24 cellular contexts compared by ENCODE assay signal in genomic region chr4:183211533-183211932, GRCh38.
A peak's percentile ranks its signal among the peaks of the same experiment; 100 is the strongest.
DNase-seq lines count a peak whose midpoint lies in the region; ATAC-seq and TF ChIP-seq lines count a peak whose summit lies in the region.
"Had no signal": no experiment of that assay in that cellular context is flagged by ENCODE, and none has a peak within 500 bp of the region (broad histone marks: within the 10 kb centered on the region; RNA-seq: fewer than 3 reads in every experiment).

No MANE protein-coding gene starts in this region.

- no peak overlapping the region for H4K91ac ChIP-seq in H9 (ENCODE audit: insufficient read length, low read depth, low read length)

- no peaks in the 10 kb centered on the region for H3K79me1 ChIP-seq in H9 (ENCODE audit: insufficient read depth, low read depth, low read length, poor library complexity, severe bottlenecking)

- H3K4me1 Mint-ChIP-seq in H9 (peaks cover 12 to 15% of the 10 kb centered on the region in 2 experiments), WTC11 (peaks cover 27% of the 10 kb centered on the region), neural crest cell (peaks cover 4% of the 10 kb centered on the region)
- H3K4me1 Mint-ChIP-seq: CD8-positive, alpha-beta memory T cell had no signal

- POLR2A ChIA-PET in WTC11 (lab: Charles Lee), result no interaction called here

- no peak overlapping the region for H4K8ac ChIP-seq in H9 (replicated peaks; ENCODE audit: insufficient read length, low read depth, low read length)

- no peak overlapping the region for H3K14ac ChIP-seq in H9 (ENCODE audit: insufficient read depth, low read length)

- no peaks in the 10 kb centered on the region for H3K9me3 ChIP-seq in H9 (ENCODE audit: control insufficient read depth, low read depth, low read length)
- H3K9me3 ChIP-seq: A549, BE2C, HAP-1 had no signal

- ATAC-seq in WTC11 (no peak), left colon (no peak), HG03196 (IDR thresholded peaks at IDR 0.05; ENCODE audit: unreplicated experiment) (no peak), GM21381 (IDR thresholded peaks at IDR 0.05; ENCODE audit: unreplicated experiment) (no peak)
- ATAC-seq: A549, GM12878 had no signal

- no peak overlapping the region for H2BK5ac ChIP-seq in H9 (ENCODE audit: insufficient read length, low read length)

- intact Hi-C loops in left colon (cut with DNase I, micrococcal nuclease), result no loop called here

- H3K23ac ChIP-seq in H9 (ENCODE audit: insufficient read length, low read depth, low read length), result no peak overlapping the region

- H3K18ac ChIP-seq in H9 (ENCODE audit: insufficient read length, low read depth, low read length), result no peak overlapping the region

- H3T11ph ChIP-seq in H9 (ENCODE audit: low read length), result no peak overlapping the region

- no peak overlapping the region for H3K4me2 ChIP-seq in H9 (ENCODE audit: insufficient read depth, insufficient read length, low read length)
- H3K4me2 ChIP-seq: A549; BLaER1 treated with 17β-estradiol and CSF1 and Interleukin-3, amounts not matched to agents 10 nM and 100 nM had no signal

- no peak overlapping the region for H2BK20ac ChIP-seq in H9 (ENCODE audit: low read depth, low read length, poor library complexity, severe bottlenecking)

- H2AK5ac ChIP-seq in H9 (ENCODE audit: insufficient read length, low read length), result no peak overlapping the region

- no peak overlapping the region for H3K9ac ChIP-seq in H9 (ENCODE audit: extremely low read depth, insufficient read length, low read length)
- H3K9ac ChIP-seq: BLaER1 treated with 17β-estradiol and CSF1 and Interleukin-3, amounts not matched to agents 10 nM and 100 nM; GM23248 had no signal

- H3K4ac ChIP-seq in H9 (ENCODE audit: low read depth, low read length), result no peak overlapping the region

- H3K27ac Mint-ChIP-seq in H9 (peak overlapping the region in 2 of 3 experiments; percentile 68 to 75; a peak in 3 of 7 replicates), WTC11 (peak overlapping the region; percentile 38), neural crest cell (ENCODE audit: unreplicated experiment) (peak overlapping the region; percentile 7)
- H3K27ac Mint-ChIP-seq: CD4-positive, alpha-beta T cell; CD8-positive, alpha-beta memory T cell; HFFc6 had no signal

- H3K4me1 ChIP-seq in H9 (ENCODE audit: insufficient read depth, low read length), result 0 out of 2 replicates have a peak, but pooled peaks cover 5% of the 10 kb centered on the region
- H3K4me1 ChIP-seq: A549, BE2C had no signal

- peaks cover 2% of the 10 kb centered on the region; the same call in 1 of the 2 replicates for H3K79me2 ChIP-seq in H9 (ENCODE audit: insufficient read depth, low read length)

- no peak overlapping the region for H3K27ac ChIP-seq in H9 (ENCODE audit: insufficient read length, low read depth, low read length)
- H3K27ac ChIP-seq: A549; BLaER1 treated with 17β-estradiol and CSF1 and Interleukin-3, amounts not matched to agents 10 nM and 100 nM; GM23248 had no signal

- no peak overlapping the region for H2AFZ ChIP-seq in H9 (ENCODE audit: low read length)
- H2AFZ ChIP-seq: GM23248 had no signal

- no CpG with 5 or more reads among the region's 8 CpGs for WGBS in H9 (ENCODE audit: extremely low coverage, insufficient read length, low lambda C conversion rate)

- CTCF ChIA-PET in WTC11 (lab: Charles Lee), result interaction anchor here (1.4 kb wide), 1 partner anchor 45 kb away, joined by 5 read pairs; no protein-coding TSS in a partner anchor

- H3K23me2 ChIP-seq in H9 (ENCODE audit: insufficient read length, low read depth, low read length, poor library complexity, severe bottlenecking), result no peaks in the 10 kb centered on the region

- H3K27me3 Mint-ChIP-seq in H9 (ENCODE audit: low read depth) (no peaks in the 10 kb centered on the region), WTC11 (ENCODE audit: low read depth) (no peaks in the 10 kb centered on the region), neural crest cell (ENCODE audit: low read depth) (no peaks in the 10 kb centered on the region)
- H3K27me3 Mint-ChIP-seq: CD4-positive, alpha-beta T cell had no signal

- no peak overlapping the region for H4K5ac ChIP-seq in H9 (ENCODE audit: insufficient read length, low read depth, low read length)

- no peak overlapping the region for H2BK120ac ChIP-seq in H9 (ENCODE audit: low read depth, low read length, poor library complexity, severe bottlenecking)

- H3K36me3 Mint-ChIP-seq in H9 (ENCODE audit: insufficient read depth in 1 of 3, low read depth in 3 of 3) (peaks cover 9 to 27% (median 24%) of the 10 kb centered on the region in 3 experiments; a peak in 6 of 7 replicates), WTC11 (peaks cover 23% of the 10 kb centered on the region), neural crest cell (ENCODE audit: low read depth) (no peaks in the 10 kb centered on the region)
- H3K36me3 Mint-ChIP-seq: CD8-positive, alpha-beta memory T cell had no signal

- H3K56ac ChIP-seq in H9 (ENCODE audit: insufficient read length, low read depth, low read length), result no peak overlapping the region

- DNase-seq in H9, result no peak
- DNase-seq in WTC11 (ENCODE audit: low spot score), result no peak
- DNase-seq in neural crest cell (ENCODE audit: low read depth, low spot score), result no peak
- no peak for DNase-seq in amniotic stem cell (lab: John Stamatoyannopoulos, UW)
- no peak for DNase-seq in left colon
- DNase-seq: 8988T; ACHN; AML-193; BE2C; CD4-positive, alpha-beta T cell; CD8-positive, alpha-beta memory T cell; DMS 273 treated with DMSO at 0.1 percent for 48 hours; DMS79; EL; GDM1; GM23248; HFFc6 had no signal

- H3K27me3 ChIP-seq in H9 (ENCODE audit: insufficient read depth, low read length), result no peaks in the 10 kb centered on the region
- H3K27me3 ChIP-seq: BE2C; BLaER1 treated with 17β-estradiol and CSF1 and Interleukin-3, amounts not matched to agents 10 nM and 100 nM had no signal

- no peak for TF ChIP-seq CTCF in H9 (conservative IDR thresholded peaks at IDR 0.05)
- TF ChIP-seq CTCF in WTC11 (IDR thresholded peaks at IDR 0.05), result no peak
- no peak for TF ChIP-seq CTCF in neural crest cell (conservative IDR thresholded peaks at IDR 0.05)

- H3K4me3 Mint-ChIP-seq in H9, result no peak overlapping the region
- no peak overlapping the region for H3K4me3 Mint-ChIP-seq in WTC11
- H3K4me3 Mint-ChIP-seq in neural crest cell, result no peak overlapping the region
- H3K4me3 Mint-ChIP-seq: CD14-positive monocyte; CD4-positive, alpha-beta T cell; CD8-positive, alpha-beta memory T cell; HFFc6 had no signal

- H2BK15ac ChIP-seq in H9 (ENCODE audit: low read depth, low read length), result no peak overlapping the region

- H4K20me1 ChIP-seq in H9 (ENCODE audit: control insufficient read depth, insufficient read depth, insufficient read length), result no peaks in the 10 kb centered on the region

- H3K9me3 Mint-ChIP-seq in H9, result no peaks in the 10 kb centered on the region
- H3K9me3 Mint-ChIP-seq in WTC11, result no peaks in the 10 kb centered on the region
- H3K9me3 Mint-ChIP-seq in neural crest cell, result no peaks in the 10 kb centered on the region
- H3K9me3 Mint-ChIP-seq: CD14-positive monocyte; CD4-positive, alpha-beta T cell; CD8-positive, alpha-beta memory T cell; HFFc6 had no signal

- no peak overlapping the region for H2BK12ac ChIP-seq in H9 (ENCODE audit: insufficient read length, low read depth, low read length)

TF ChIP-seq in WTC11, 78 proteins besides CTCF, POLR2A, EP300 and RAD21:
- TF ChIP-seq RORB (CRISPR knock-in tag; IDR thresholded peaks at IDR 0.05) (no peak), ZBTB21 (CRISPR knock-in tag; IDR thresholded peaks at IDR 0.05; ENCODE audit: borderline replicate concordance) (no peak), ZNF512 (CRISPR knock-in tag; IDR thresholded peaks at IDR 0.05; ENCODE audit: borderline replicate concordance) (no peak), ZNF219 (CRISPR knock-in tag; IDR thresholded peaks at IDR 0.05; ENCODE audit: borderline replicate concordance) (no peak)

Comparison
In these comparisons a context has a peak if more than half of its experiments do, and no peak if none do; other contexts are left out.
1. H3K27ac Mint-ChIP-seq: peak in every context shown above with its lines; median percentile 72 in H9; 38 in WTC11; 7 in neural crest cell.